1 cellular context compared by ENCODE assay signal in the genomic region with DNA sequence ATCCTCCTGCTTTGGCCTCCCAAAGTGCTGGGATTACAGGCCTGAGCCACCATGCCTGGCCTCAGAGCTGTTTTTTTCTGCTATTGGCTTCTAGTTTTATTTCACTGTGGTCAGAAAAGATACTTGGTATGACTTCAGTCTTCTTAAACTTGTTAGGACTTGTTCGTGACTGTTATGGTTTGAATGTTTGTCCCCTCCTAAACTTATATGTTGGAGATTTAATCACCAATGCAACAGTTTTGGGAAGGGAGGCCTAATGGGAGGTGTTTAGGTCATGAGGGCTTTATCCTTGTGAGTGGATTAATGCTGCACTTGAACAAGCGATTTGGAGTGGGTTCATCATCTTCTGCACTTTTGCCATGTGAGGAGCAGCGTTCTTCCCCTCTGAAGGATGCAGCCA.
TF ChIP-seq lines count a peak whose summit lies in the region.

No MANE protein-coding gene starts in this region.

TF ChIP-seq in H1, 55 proteins besides CTCF, POLR2A, EP300 and RAD21:
- TF ChIP-seq BACH1 (IDR thresholded peaks at IDR 0.05; ENCODE audit: low read length) (no peak), ASH2L (IDR thresholded peaks at IDR 0.05; ENCODE audit: low read length) (no peak), RFX5 (IDR thresholded peaks at IDR 0.05; ENCODE audit: borderline replicate concordance, low read depth, low read length) (no peak), POU5F1 (IDR thresholded peaks at IDR 0.05; ENCODE audit: low read depth, low read length) (no peak), CEBPB (IDR thresholded peaks at IDR 0.05; ENCODE audit: low read depth, low read length) (no peak), ZNF274 (IDR thresholded peaks at IDR 0.05; ENCODE audit: borderline replicate concordance, extremely low read depth, low read length) (no peak), MAFK (IDR thresholded peaks at IDR 0.05; ENCODE audit: low read depth, low read length) (no peak), RBBP5 (IDR thresholded peaks at IDR 0.05; ENCODE audit: borderline replicate concordance, low read depth, low read length) (no peak), JUND (IDR thresholded peaks at IDR 0.05; ENCODE audit: low read length) (no peak), CREB1 (IDR thresholded peaks at IDR 0.05) (no peak), SRF (IDR thresholded peaks at IDR 0.05; ENCODE audit: low read depth, low read length) (no peak), HDAC2 (IDR thresholded peaks at IDR 0.05; ENCODE audit: borderline replicate concordance in 1 of 2, low read depth in 2 of 2, low read length in 2 of 2) (no peak), TAF1 (IDR thresholded peaks at IDR 0.05; ENCODE audit: low read depth, low read length) (no peak), SUZ12 (IDR thresholded peaks at IDR 0.05; ENCODE audit: low read length) (no peak), SP2 (IDR thresholded peaks at IDR 0.05; ENCODE audit: low read length) (no peak), JUN (IDR thresholded peaks at IDR 0.05; ENCODE audit: low read depth, low read length) (no peak), EZH2 (IDR thresholded peaks at IDR 0.05; ENCODE audit: low read depth, low read length, severe bottlenecking) (no peak)
